In the genomic region with DNA sequence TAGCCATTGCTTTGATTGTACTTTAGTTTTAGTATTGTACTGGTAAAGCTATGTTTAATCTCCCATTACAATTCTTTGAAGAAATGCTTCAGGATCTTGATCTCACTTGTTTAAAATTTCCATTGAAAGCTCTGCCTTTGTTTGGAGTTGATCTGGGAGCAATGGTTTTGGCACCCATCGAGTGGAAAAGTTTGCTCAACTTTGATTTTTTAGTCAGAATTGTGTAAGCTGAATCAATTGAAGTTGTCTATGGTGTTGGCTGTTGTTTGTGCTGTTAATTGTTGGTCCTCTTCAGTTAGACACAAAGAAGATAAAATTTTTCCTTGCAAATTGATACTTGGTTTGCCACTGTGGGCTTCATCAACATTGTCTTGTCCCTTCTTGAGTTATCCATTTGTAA, we compare ENCODE assay signal across 2 cellular contexts.
TF ChIP-seq lines count a peak whose summit lies in the region.

No MANE protein-coding gene starts in this region.

TF ChIP-seq in GM23338, 12 proteins besides CTCF, POLR2A, EP300 and RAD21 (continued from another document):
- TF ChIP-seq STAT1 (IDR thresholded peaks at IDR 0.05; ENCODE audit: unreplicated experiment): no peak
- TF ChIP-seq, protein P1, sequence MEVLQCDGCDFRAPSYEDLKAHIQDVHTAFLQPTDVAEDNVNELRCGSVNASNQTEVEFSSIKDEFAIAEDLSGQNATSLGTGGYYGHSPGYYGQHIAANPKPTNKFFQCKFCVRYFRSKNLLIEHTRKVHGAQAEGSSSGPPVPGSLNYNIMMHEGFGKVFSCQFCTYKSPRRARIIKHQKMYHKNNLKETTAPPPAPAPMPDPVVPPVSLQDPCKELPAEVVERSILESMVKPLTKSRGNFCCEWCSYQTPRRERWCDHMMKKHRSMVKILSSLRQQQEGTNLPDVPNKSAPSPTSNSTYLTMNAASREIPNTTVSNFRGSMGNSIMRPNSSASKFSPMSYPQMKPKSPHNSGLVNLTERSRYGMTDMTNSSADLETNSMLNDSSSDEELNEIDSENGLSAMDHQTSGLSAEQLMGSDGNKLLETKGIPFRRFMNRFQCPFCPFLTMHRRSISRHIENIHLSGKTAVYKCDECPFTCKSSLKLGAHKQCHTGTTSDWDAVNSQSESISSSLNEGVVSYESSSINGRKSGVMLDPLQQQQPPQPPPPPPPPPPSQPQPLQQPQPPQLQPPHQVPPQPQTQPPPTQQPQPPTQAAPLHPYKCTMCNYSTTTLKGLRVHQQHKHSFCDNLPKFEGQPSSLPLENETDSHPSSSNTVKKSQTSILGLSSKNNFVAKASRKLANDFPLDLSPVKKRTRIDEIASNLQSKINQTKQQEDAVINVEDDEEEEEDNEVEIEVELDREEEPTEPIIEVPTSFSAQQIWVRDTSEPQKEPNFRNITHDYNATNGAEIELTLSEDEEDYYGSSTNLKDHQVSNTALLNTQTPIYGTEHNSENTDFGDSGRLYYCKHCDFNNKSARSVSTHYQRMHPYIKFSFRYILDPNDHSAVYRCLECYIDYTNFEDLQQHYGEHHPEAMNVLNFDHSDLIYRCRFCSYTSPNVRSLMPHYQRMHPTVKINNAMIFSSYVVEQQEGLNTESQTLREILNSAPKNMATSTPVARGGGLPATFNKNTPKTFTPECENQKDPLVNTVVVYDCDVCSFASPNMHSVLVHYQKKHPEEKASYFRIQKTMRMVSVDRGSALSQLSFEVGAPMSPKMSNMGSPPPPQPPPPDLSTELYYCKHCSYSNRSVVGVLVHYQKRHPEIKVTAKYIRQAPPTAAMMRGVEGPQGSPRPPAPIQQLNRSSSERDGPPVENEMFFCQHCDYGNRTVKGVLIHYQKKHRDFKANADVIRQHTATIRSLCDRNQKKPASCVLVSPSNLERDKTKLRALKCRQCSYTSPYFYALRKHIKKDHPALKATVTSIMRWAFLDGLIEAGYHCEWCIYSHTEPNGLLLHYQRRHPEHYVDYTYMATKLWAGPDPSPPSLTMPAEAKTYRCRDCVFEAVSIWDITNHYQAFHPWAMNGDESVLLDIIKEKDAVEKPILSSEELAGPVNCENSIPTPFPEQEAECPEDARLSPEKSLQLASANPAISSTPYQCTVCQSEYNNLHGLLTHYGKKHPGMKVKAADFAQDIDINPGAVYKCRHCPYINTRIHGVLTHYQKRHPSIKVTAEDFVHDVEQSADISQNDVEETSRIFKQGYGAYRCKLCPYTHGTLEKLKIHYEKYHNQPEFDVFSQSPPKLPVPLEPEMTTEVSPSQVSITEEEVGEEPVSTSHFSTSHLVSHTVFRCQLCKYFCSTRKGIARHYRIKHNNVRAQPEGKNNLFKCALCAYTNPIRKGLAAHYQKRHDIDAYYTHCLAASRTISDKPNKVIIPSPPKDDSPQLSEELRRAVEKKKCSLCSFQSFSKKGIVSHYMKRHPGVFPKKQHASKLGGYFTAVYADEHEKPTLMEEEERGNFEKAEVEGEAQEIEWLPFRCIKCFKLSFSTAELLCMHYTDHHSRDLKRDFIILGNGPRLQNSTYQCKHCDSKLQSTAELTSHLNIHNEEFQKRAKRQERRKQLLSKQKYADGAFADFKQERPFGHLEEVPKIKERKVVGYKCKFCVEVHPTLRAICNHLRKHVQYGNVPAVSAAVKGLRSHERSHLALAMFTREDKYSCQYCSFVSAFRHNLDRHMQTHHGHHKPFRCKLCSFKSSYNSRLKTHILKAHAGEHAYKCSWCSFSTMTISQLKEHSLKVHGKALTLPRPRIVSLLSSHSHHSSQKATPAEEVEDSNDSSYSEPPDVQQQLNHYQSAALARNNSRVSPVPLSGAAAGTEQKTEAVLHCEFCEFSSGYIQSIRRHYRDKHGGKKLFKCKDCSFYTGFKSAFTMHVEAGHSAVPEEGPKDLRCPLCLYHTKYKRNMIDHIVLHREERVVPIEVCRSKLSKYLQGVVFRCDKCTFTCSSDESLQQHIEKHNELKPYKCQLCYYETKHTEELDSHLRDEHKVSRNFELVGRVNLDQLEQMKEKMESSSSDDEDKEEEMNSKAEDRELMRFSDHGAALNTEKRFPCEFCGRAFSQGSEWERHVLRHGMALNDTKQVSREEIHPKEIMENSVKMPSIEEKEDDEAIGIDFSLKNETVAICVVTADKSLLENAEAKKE (CRISPR knock-in tag; IDR thresholded peaks at IDR 0.05): no peak
- TF ChIP-seq CREB1 (CRISPR knock-in tag; IDR thresholded peaks at IDR 0.05; ENCODE audit: low read depth): no peak
- no peak for TF ChIP-seq JUNB (IDR thresholded peaks at IDR 0.05; ENCODE audit: unreplicated experiment)
- TF ChIP-seq, protein P2, sequence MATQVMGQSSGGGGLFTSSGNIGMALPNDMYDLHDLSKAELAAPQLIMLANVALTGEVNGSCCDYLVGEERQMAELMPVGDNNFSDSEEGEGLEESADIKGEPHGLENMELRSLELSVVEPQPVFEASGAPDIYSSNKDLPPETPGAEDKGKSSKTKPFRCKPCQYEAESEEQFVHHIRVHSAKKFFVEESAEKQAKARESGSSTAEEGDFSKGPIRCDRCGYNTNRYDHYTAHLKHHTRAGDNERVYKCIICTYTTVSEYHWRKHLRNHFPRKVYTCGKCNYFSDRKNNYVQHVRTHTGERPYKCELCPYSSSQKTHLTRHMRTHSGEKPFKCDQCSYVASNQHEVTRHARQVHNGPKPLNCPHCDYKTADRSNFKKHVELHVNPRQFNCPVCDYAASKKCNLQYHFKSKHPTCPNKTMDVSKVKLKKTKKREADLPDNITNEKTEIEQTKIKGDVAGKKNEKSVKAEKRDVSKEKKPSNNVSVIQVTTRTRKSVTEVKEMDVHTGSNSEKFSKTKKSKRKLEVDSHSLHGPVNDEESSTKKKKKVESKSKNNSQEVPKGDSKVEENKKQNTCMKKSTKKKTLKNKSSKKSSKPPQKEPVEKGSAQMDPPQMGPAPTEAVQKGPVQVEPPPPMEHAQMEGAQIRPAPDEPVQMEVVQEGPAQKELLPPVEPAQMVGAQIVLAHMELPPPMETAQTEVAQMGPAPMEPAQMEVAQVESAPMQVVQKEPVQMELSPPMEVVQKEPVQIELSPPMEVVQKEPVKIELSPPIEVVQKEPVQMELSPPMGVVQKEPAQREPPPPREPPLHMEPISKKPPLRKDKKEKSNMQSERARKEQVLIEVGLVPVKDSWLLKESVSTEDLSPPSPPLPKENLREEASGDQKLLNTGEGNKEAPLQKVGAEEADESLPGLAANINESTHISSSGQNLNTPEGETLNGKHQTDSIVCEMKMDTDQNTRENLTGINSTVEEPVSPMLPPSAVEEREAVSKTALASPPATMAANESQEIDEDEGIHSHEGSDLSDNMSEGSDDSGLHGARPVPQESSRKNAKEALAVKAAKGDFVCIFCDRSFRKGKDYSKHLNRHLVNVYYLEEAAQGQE (IDR thresholded peaks at IDR 0.05; ENCODE audit: unreplicated experiment): no peak

TF ChIP-seq in K562, 482 proteins besides CTCF, POLR2A, EP300 and RAD21 (continued from another document):
- TF ChIP-seq, protein P3, sequence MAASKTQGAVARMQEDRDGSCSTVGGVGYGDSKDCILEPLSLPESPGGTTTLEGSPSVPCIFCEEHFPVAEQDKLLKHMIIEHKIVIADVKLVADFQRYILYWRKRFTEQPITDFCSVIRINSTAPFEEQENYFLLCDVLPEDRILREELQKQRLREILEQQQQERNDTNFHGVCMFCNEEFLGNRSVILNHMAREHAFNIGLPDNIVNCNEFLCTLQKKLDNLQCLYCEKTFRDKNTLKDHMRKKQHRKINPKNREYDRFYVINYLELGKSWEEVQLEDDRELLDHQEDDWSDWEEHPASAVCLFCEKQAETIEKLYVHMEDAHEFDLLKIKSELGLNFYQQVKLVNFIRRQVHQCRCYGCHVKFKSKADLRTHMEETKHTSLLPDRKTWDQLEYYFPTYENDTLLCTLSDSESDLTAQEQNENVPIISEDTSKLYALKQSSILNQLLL (CRISPR knock-in tag; IDR thresholded peaks at IDR 0.05; ENCODE audit: borderline replicate concordance): no peak
- no peak for TF ChIP-seq JUN (IDR thresholded peaks at IDR 0.05; ENCODE audit: borderline replicate concordance, low read depth, low read length)
- TF ChIP-seq JUN (CRISPR knock-in tag; IDR thresholded peaks at IDR 0.05; ENCODE audit: borderline replicate concordance): no peak
- TF ChIP-seq, protein P4, sequence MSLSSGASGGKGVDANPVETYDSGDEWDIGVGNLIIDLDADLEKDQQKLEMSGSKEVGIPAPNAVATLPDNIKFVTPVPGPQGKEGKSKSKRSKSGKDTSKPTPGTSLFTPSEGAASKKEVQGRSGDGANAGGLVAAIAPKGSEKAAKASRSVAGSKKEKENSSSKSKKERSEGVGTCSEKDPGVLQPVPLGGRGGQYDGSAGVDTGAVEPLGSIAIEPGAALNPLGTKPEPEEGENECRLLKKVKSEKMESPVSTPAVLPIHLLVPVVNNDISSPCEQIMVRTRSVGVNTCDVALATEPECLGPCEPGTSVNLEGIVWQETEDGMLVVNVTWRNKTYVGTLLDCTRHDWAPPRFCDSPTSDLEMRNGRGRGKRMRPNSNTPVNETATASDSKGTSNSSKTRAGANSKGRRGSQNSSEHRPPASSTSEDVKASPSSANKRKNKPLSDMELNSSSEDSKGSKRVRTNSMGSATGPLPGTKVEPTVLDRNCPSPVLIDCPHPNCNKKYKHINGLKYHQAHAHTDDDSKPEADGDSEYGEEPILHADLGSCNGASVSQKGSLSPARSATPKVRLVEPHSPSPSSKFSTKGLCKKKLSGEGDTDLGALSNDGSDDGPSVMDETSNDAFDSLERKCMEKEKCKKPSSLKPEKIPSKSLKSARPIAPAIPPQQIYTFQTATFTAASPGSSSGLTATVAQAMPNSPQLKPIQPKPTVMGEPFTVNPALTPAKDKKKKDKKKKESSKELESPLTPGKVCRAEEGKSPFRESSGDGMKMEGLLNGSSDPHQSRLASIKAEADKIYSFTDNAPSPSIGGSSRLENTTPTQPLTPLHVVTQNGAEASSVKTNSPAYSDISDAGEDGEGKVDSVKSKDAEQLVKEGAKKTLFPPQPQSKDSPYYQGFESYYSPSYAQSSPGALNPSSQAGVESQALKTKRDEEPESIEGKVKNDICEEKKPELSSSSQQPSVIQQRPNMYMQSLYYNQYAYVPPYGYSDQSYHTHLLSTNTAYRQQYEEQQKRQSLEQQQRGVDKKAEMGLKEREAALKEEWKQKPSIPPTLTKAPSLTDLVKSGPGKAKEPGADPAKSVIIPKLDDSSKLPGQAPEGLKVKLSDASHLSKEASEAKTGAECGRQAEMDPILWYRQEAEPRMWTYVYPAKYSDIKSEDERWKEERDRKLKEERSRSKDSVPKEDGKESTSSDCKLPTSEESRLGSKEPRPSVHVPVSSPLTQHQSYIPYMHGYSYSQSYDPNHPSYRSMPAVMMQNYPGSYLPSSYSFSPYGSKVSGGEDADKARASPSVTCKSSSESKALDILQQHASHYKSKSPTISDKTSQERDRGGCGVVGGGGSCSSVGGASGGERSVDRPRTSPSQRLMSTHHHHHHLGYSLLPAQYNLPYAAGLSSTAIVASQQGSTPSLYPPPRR (CRISPR knock-in tag; IDR thresholded peaks at IDR 0.05; ENCODE audit: borderline replicate concordance): no peak
- TF ChIP-seq TEAD4 (IDR thresholded peaks at IDR 0.05; ENCODE audit: low read length): no peak
- TF ChIP-seq TEAD4 (CRISPR knock-in tag; IDR thresholded peaks at IDR 0.05; ENCODE audit: borderline replicate concordance): no peak
- no peak for TF ChIP-seq BCL6 (CRISPR knock-in tag; IDR thresholded peaks at IDR 0.05)
